ENCODE assay signal across 11 cellular contexts in genomic region chr3:122005033-122005565, GRCh38. TPM values are rescaled to one million over a fixed set of nuclear protein-coding genes. Genes with fewer than 3 reads are reported as not detected.
DNase-seq lines count a peak whose midpoint lies in the region; ATAC-seq and TF ChIP-seq lines count a peak whose summit lies in the region.
"Had no signal": no experiment of that assay in that cellular context is flagged by ENCODE, and none has a peak within 500 bp of the region (broad histone marks: within the 10 kb centered on the region; RNA-seq: fewer than 3 reads in every experiment).

No MANE protein-coding gene starts in this region.

- no peaks in the 10 kb centered on the region for H3K36me3 Mint-ChIP-seq in nephron progenitor cell (ENCODE audit: low read depth)
- H3K36me3 Mint-ChIP-seq in type B pancreatic cell = no peaks in the 10 kb centered on the region
- H3K36me3 Mint-ChIP-seq: natural killer cell treated with Interleukin-12 subunit alpha and Interleukin-12 subunit beta and Interleukin-15 and Interleukin-18, amount 100 ng/mL, for 72 hours had no signal

- H3K9me3 Mint-ChIP-seq in nephron progenitor cell (no peaks in the 10 kb centered on the region), type B pancreatic cell (no peaks in the 10 kb centered on the region)
- H3K9me3 Mint-ChIP-seq: natural killer cell treated with Interleukin-12 subunit alpha and Interleukin-12 subunit beta and Interleukin-15 and Interleukin-18, amount 100 ng/mL, for 72 hours had no signal

- H3K27ac Mint-ChIP-seq in nephron progenitor cell = peak overlapping the region; percentile 8
- no peak overlapping the region for H3K27ac Mint-ChIP-seq in type B pancreatic cell
- H3K27ac Mint-ChIP-seq: natural killer cell treated with Interleukin-12 subunit alpha and Interleukin-12 subunit beta and Interleukin-15 and Interleukin-18, amount 100 ng/mL, for 72 hours had no signal

- H3K4me1 Mint-ChIP-seq in nephron progenitor cell = peaks cover 31% of the 10 kb centered on the region
- peaks cover 5% of the 10 kb centered on the region for H3K4me1 Mint-ChIP-seq in type B pancreatic cell (ENCODE audit: unreplicated experiment)

- H3K27me3 Mint-ChIP-seq in nephron progenitor cell (ENCODE audit: low read depth, poor library complexity) (peaks cover 5% of the 10 kb centered on the region), type B pancreatic cell (peaks cover 10% of the 10 kb centered on the region)

- DNase-seq in activated CD4-positive, alpha-beta T cell treated with anti-CD3 and anti-CD28 coated beads for 48 hours = peak; percentile 18
- no peak for DNase-seq in activated CD4-positive, alpha-beta T cell treated with anti-CD3 and anti-CD28 coated beads for 1 hour
- DNase-seq in M059J (ENCODE audit: low read depth) (peak; percentile 20), nephron progenitor cell (no peak), type B pancreatic cell (ENCODE audit: extremely low spot score, unreplicated experiment) (no peak), epidermal melanocyte (ENCODE audit: insufficient read length, low spot score) (no peak)
- DNase-seq: NCI-H2171 treated with DMSO at 0.1 percent for 48 hours, T-helper 9 cell had no signal

- TF ChIP-seq CTCF in nephron progenitor cell (IDR thresholded peaks at IDR 0.05) (no peak), type B pancreatic cell (conservative IDR thresholded peaks at IDR 0.05) (no peak)

- peak; percentile 49 for ATAC-seq in GM21717 (IDR thresholded peaks at IDR 0.05; ENCODE audit: unreplicated experiment)
- no peak for ATAC-seq in GM19035 (IDR thresholded peaks at IDR 0.05; ENCODE audit: unreplicated experiment)

- no peak overlapping the region for H3K4me3 Mint-ChIP-seq in nephron progenitor cell
- H3K4me3 Mint-ChIP-seq in type B pancreatic cell = no peak overlapping the region
- H3K4me3 Mint-ChIP-seq: natural killer cell treated with Interleukin-12 subunit alpha and Interleukin-12 subunit beta and Interleukin-15 and Interleukin-18, amount 100 ng/mL, for 72 hours had no signal

RNA-seq across cellular contexts. Expression of gene ILDR1, which starts 16.9 kb away (rescaled TPM):
- not detected in 2 replicates for total RNA-seq in M059J (2014; rRNA removed; shearing (Covaris generic))
- total RNA-seq in type B pancreatic cell (ENCODE audit: low replicate concordance) = 2.6 and 6.4 TPM in 2 replicates

RNA-seq across cellular contexts. Expression of gene CD86, which starts 50.1 kb away (rescaled TPM):
- 0.37 TPM in 1 of 2 replicates, not detected in the other for total RNA-seq in M059J (2014; rRNA removed; shearing (Covaris generic))
- total RNA-seq in type B pancreatic cell (ENCODE audit: low replicate concordance) = not detected in 2 replicates

Comparison
In these comparisons a context has a peak if more than half of its experiments do, and no peak if none do; other contexts are left out.
1. DNase-seq: peak in activated CD4-positive, alpha-beta T cell treated with anti-CD3 and anti-CD28 coated beads for 48 hours (single experiment) and M059J (single experiment); none in activated CD4-positive, alpha-beta T cell treated with anti-CD3 and anti-CD28 coated beads for 1 hour (single experiment), nephron progenitor cell (single experiment), type B pancreatic cell (single experiment) and epidermal melanocyte (single experiment).